Comparison of ENCODE assay signal across 2 cellular contexts in the genomic region with DNA sequence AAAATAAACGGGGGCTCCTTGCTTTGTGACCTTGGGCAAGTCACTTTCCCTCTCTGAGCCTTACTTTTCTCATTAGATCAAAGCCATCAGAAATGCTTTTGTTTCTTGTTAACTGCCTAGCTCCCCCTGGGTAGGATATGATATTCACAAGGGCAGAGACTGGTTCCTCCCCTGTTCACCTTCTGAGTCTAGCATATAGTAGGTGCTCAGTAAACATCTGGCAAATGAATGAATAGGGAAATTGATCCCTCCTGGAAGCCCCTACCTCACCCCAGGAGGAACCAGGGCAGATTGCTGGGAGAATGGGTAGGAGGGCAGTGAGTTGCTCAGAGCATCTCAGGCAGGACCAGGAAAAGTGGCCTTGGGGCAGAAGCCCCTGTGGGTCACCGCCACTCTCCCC.
TF ChIP-seq lines count a peak whose summit lies in the region.

No MANE protein-coding gene starts in this region.

TF ChIP-seq in HEK293, 187 proteins besides CTCF, POLR2A, EP300 and RAD21:
- TF ChIP-seq, protein P1, sequence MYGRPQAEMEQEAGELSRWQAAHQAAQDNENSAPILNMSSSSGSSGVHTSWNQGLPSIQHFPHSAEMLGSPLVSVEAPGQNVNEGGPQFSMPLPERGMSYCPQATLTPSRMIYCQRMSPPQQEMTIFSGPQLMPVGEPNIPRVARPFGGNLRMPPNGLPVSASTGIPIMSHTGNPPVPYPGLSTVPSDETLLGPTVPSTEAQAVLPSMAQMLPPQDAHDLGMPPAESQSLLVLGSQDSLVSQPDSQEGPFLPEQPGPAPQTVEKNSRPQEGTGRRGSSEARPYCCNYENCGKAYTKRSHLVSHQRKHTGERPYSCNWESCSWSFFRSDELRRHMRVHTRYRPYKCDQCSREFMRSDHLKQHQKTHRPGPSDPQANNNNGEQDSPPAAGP (tag by site-specific recombination; IDR thresholded peaks at IDR 0.05): no peak
- TF ChIP-seq ZNF391 (tag by site-specific recombination; IDR thresholded peaks at IDR 0.05; ENCODE audit: borderline replicate concordance, low read depth): no peak
- TF ChIP-seq ZNF768 (tag by site-specific recombination; IDR thresholded peaks at IDR 0.05): 0 out of 2 replicates have a peak, but pooled peaks have one; percentile 31
- no peak for TF ChIP-seq GLIS2 (tag by site-specific recombination; IDR thresholded peaks at IDR 0.05)
- TF ChIP-seq ZNF664 (tag by site-specific recombination; IDR thresholded peaks at IDR 0.05): peak; percentile 92

TF ChIP-seq in K562, 482 proteins besides CTCF, POLR2A, EP300 and RAD21:
- TF ChIP-seq ZFP36 (IDR thresholded peaks at IDR 0.05; ENCODE audit: low read depth, low read length, partially characterized antibody): peak; percentile 48
- peak; percentile 28 for TF ChIP-seq RBM25 (IDR thresholded peaks at IDR 0.05; ENCODE audit: low read depth, low read length, severe bottlenecking)
- TF ChIP-seq BCOR (IDR thresholded peaks at IDR 0.05): peak; percentile 69
- TF ChIP-seq KDM1A (IDR thresholded peaks at IDR 0.05): 0 out of 4 replicates have a peak, but pooled peaks of 1 of the 2 experiments have one; percentile 26
- TF ChIP-seq YBX1 (IDR thresholded peaks at IDR 0.05): no peak
